In the genomic region with DNA sequence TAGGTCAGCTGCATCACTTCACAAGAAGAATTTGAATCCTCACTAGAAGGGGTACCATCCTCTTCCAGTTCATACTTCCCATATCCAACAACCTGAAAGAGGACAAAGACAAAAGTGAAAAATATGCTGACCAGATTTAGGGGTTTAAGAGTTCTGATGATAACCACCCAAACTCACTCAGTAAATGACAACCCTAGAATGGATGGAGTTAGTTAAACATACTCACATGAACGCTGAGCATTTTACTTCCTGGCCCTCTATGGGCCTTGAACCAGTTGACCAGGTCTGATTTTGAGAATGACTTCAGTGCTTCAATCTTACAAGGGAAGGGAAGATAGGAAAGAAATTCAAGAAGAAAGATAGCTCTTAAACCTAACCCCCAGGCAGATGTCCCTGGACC, we compare ENCODE assay signal across 1 cellular context.
TF ChIP-seq lines count a peak whose summit lies in the region.

No MANE protein-coding gene starts in this region.

TF ChIP-seq in K562, 482 proteins besides CTCF, POLR2A, EP300 and RAD21 (continued from another document):
- no peak for TF ChIP-seq ZNF407 (IDR thresholded peaks at IDR 0.05; ENCODE audit: low read depth)
